20 cellular contexts compared by ENCODE assay signal in genomic region chr15:37931868-37932267, GRCh38. TPM values are rescaled to one million over a fixed set of nuclear protein-coding genes. Genes with fewer than 3 reads are reported as not detected.
A peak's percentile ranks its signal among the peaks of the same experiment; 100 is the strongest.
DNase-seq lines count a peak whose midpoint lies in the region; ATAC-seq, FAIRE-seq and TF ChIP-seq lines count a peak whose summit lies in the region.
"Had no signal": no experiment of that assay in that cellular context is flagged by ENCODE, and none has a peak within 500 bp of the region (broad histone marks: within the 10 kb centered on the region; RNA-seq: fewer than 3 reads in every experiment).

No MANE protein-coding gene starts in this region.

- H3K4me3 ChIP-seq in bronchial epithelial cell (ENCODE audit: low read depth, low read length) = no peak overlapping the region
- no peak overlapping the region for H3K4me3 ChIP-seq in left lung
- H3K4me3 ChIP-seq: dorsolateral prefrontal cortex, GM23338 had no signal

- H3K27ac ChIP-seq in left lung = no peak overlapping the region
- H3K27ac ChIP-seq: dorsolateral prefrontal cortex had no signal

- H3K27me3 ChIP-seq in bronchial epithelial cell (ENCODE audit: control insufficient read depth, insufficient read depth, low read length) (peaks cover 3% of the 10 kb centered on the region), left lung (no peaks in the 10 kb centered on the region)
- H3K27me3 ChIP-seq: dorsolateral prefrontal cortex had no signal

- no peak for ATAC-seq in left lung
- ATAC-seq: activated CD4-positive, alpha-beta T cell treated with anti-CD3 and anti-CD28 coated beads for 36 hours; GM23338 had no signal

- no peaks in the 10 kb centered on the region for H3K4me1 ChIP-seq in left lung

- FAIRE-seq in bronchial epithelial cell (lab: Jason Lieb, UNC) = no peak
- FAIRE-seq: TTC549 had no signal

- TF ChIP-seq CTCF in bronchial epithelial cell (IDR thresholded peaks at IDR 0.05; ENCODE audit: insufficient read depth, low read length, severe bottlenecking) = no peak
- TF ChIP-seq CTCF in left lung (IDR thresholded peaks at IDR 0.05) = no peak

- intact Hi-C loops in left lung (cut with DNase I) = no loop called here

- DNase-seq in AG20443 (ENCODE audit: low spot score) (peak; percentile 41), M059J (ENCODE audit: low read depth) (peak; percentile 34), bronchial epithelial cell (ENCODE audit: low read depth) (peak; percentile 52), kidney tubule cell (ENCODE audit: low spot score) (peak; percentile 7), 8988T (no peak), left lung (no peak), NCI-H748 (lab: John Stamatoyannopoulos, UW; ENCODE audit: unreplicated experiment) (no peak)
- DNase-seq in activated naive CD4-positive, alpha-beta T cell treated with anti-CD3 and anti-CD28 coated beads, Interleukin-2, amount 50 U/mL, for 16 hours = no peak
- DNase-seq: activated CD4-positive, alpha-beta T cell treated with anti-CD3 and anti-CD28 coated beads for 36 hours; activated naive CD8-positive, alpha-beta T cell treated with anti-CD3 and anti-CD28 coated beads for 36 hours; Caco-2; caudate nucleus; dorsolateral prefrontal cortex; erythroblast; NCI-H82 had no signal

- H3K9me3 ChIP-seq in left lung = no peaks in the 10 kb centered on the region
- H3K9me3 ChIP-seq: Caco-2 had no signal

- no peaks in the 10 kb centered on the region for H3K36me3 ChIP-seq in bronchial epithelial cell (ENCODE audit: control insufficient read depth, insufficient read depth, low read length)
- no peaks in the 10 kb centered on the region for H3K36me3 ChIP-seq in left lung

RNA-seq across cellular contexts. Expression of gene TMCO5A, which starts 2.6 kb away (rescaled TPM):
- not detected in 2 replicates for total RNA-seq in M059J (2014; rRNA removed; shearing (Covaris generic))
- total RNA-seq in bronchial epithelial cell (not detected in 2 replicates), left lung (not detected)
- total RNA-seq: activated CD4-positive, alpha-beta T cell treated with anti-CD3 and anti-CD28 coated beads for 36 hours; activated naive CD8-positive, alpha-beta T cell treated with anti-CD3 and anti-CD28 coated beads for 36 hours; B cell; Caco-2; dorsolateral prefrontal cortex; GM23338; lower leg skin; temporal lobe had no signal

Comparison
In these comparisons a context has a peak if more than half of its experiments do, and no peak if none do; other contexts are left out.
1. DNase-seq: peak in AG20443 (single experiment), M059J (single experiment), bronchial epithelial cell (single experiment) and kidney tubule cell (single experiment); none in 8988T (single experiment), left lung (0 of 2), NCI-H748 (single experiment) and activated naive CD4-positive, alpha-beta T cell treated with anti-CD3 and anti-CD28 coated beads, Interleukin-2, amount 50 U/mL, for 16 hours (single experiment).